Comparison of ENCODE assay signal across 19 cellular contexts in genomic region chr7:38453187-38453586, GRCh38.
"Had no signal": no experiment of that assay in that cellular context is flagged by ENCODE, and none has a peak within 500 bp of the region (broad histone marks: within the 10 kb centered on the region; RNA-seq: fewer than 3 reads in every experiment).

No MANE protein-coding gene starts in this region.

- H3K36me3 ChIP-seq: cardiac muscle cell, colonic mucosa, esophagus squamous epithelium, transverse colon had no signal

- H3K4me3 ChIP-seq: cardiac muscle cell, colonic mucosa, esophagus squamous epithelium, smooth muscle cell, transverse colon had no signal

- H3K4me1 ChIP-seq: colonic mucosa had no signal

- H3K27me3 ChIP-seq: cardiac muscle cell, colonic mucosa, esophagus squamous epithelium, transverse colon had no signal

- ATAC-seq: activated CD4-positive, alpha-beta T cell treated with anti-CD3 and anti-CD28 coated beads for 36 hours; activated CD8-positive, alpha-beta T cell treated with anti-CD3 and anti-CD28 coated beads, Interleukin-2, amount 10 ng/mL, durations not matched to agents 7 days and 5 days; activated naive CD8-positive, alpha-beta T cell treated with anti-CD3 and anti-CD28 coated beads, Interleukin-2, amount 50 U/mL, for 24 hours; stimulated activated naive B cell treated with anti-CD40 and anti-IgM and Interleukin-4, amounts not matched to agents 10 μg/mL and 1 μg/mL and 100 μg/mL, for 72 hours; T-cell had no signal

- DNase-seq: activated CD4-positive, alpha-beta T cell treated with anti-CD3 and anti-CD28 coated beads for 36 hours; activated CD8-positive, alpha-beta memory T cell treated with anti-CD3 and anti-CD28 coated beads, Interleukin-2, amount 50 U/mL, for 48 hours; activated CD8-positive, alpha-beta T cell treated with anti-CD3 and anti-CD28 coated beads, Interleukin-2, amount 10 ng/mL, durations not matched to agents 7 days and 5 days; activated naive CD4-positive, alpha-beta T cell treated with Interleukin-2 at 50 U/mL for 16 hours; activated naive CD8-positive, alpha-beta T cell treated with anti-CD3 and anti-CD28 coated beads, Interleukin-2, amount 50 U/mL, for 24 hours; colonic mucosa; esophagus squamous epithelium; foreskin melanocyte; head of caudate nucleus; kidney; retina; stimulated activated CD4-positive, alpha-beta T cell treated with anti-CD3 and anti-CD28 coated beads, Interleukin-2, amount 100 ng/mL, for 24 hours; stimulated activated naive B cell treated with anti-CD40 and anti-IgM and Interleukin-4, amounts not matched to agents 10 μg/mL and 1 μg/mL and 100 μg/mL, for 72 hours; T-cell; T1000; transverse colon had no signal

- H3K27ac ChIP-seq: cardiac muscle cell, colonic mucosa, esophagus squamous epithelium, VCaP had no signal

- H3K9me3 ChIP-seq: colonic mucosa, esophagus squamous epithelium, transverse colon had no signal
